ENCODE assay signal across 33 cellular contexts in the genomic region with DNA sequence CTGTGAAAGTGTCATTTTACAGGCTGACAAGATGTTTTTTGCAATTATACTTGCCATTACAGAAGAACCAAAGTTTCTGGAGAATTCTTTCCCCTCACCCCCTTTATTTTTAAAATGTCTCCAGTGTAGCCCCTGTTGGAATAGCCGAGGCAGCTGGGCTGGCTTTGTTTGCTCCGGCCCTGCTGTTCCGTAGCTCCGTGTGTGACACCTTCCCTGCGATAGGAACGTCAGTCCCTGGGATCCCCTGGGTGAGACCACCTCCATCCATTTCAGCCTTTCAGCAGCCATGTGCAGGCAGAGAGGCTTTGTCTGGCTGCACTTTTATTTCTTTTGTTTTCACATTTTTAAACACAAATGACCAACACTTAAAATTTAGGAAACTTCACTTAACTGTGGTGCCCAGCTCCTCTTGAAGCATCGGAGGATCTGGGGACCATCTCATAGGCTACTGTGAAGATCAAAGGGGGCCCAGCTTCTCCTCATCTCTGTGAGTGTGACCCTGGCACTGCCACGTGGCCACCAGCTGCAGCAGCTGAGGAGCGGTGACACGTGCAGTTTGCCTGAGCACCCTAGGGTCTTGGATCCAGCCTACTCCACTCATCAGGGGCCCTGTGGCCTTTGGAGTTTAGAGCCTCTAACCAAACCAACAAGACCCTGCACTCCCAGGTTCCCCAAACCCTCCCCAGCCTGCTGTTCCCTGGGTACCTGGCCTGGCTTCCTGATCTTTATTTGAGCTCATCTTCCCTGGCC.
"Had no signal": no experiment of that assay in that cellular context is flagged by ENCODE, and none has a peak within 500 bp of the region (broad histone marks: within the 10 kb centered on the region; RNA-seq: fewer than 3 reads in every experiment).

No MANE protein-coding gene starts in this region.

- H3K36me3 Mint-ChIP-seq: activated naive CD8-positive, alpha-beta T cell treated with anti-CD3 and anti-CD28 coated beads, Interleukin-2, amount 10 ng/mL, durations not matched to agents 7 days and 5 days had no signal

- H3K27me3 ChIP-seq: body of pancreas, cardiac muscle cell, MG63, Peyer's patch, SJSA1 had no signal

- ATAC-seq: activated CD8-positive, alpha-beta T cell treated with anti-CD3 and anti-CD28 coated beads, Interleukin-2, amount 10 ng/mL, durations not matched to agents 7 days and 5 days; body of pancreas had no signal

- H3K9me3 Mint-ChIP-seq: activated CD4-positive, alpha-beta T cell treated with anti-CD3 and anti-CD28 coated beads, Interleukin-2, amount 10 ng/mL, durations not matched to agents 24 days and 14 days; activated naive CD8-positive, alpha-beta T cell treated with anti-CD3 and anti-CD28 coated beads, Interleukin-2, amount 10 ng/mL, durations not matched to agents 7 days and 5 days; activated T-cell treated with anti-CD3 and anti-CD28 coated beads, Interleukin-2, amount 50 U/mL, for 24 hours; activated T-helper 2 cell treated with anti-CD3 and anti-CD28 coated beads, Interferon-gamma antibody, Interleukin-2, Interleukin-4, amounts not matched to agents 10 μg/mL and 5 μg/mL and 100 μg/mL, durations not matched to agents 14 hours and 24 hours and 36 hours; central memory CD8-positive, alpha-beta T cell; IgD-negative memory B cell; T-helper 1 cell treated with Interleukin-12 subunit alpha and Interleukin-12 subunit beta and Interleukin-4 antibody, amounts not matched to agents 30 μg/mL and 1 μg/mL, for 36 hours; T-helper 2 cell treated with Interferon-gamma antibody and Interleukin-4, amounts not matched to agents 5 μg/mL and 100 μg/mL, for 36 hours had no signal

- H3K4me1 Mint-ChIP-seq: activated CD4-positive, alpha-beta T cell treated with anti-CD3 and anti-CD28 coated beads, Interleukin-2, amount 10 ng/mL, durations not matched to agents 24 days and 14 days; activated naive CD8-positive, alpha-beta T cell treated with anti-CD3 and anti-CD28 coated beads, Interleukin-2, amount 10 ng/mL, durations not matched to agents 7 days and 5 days; central memory CD8-positive, alpha-beta T cell had no signal

- H3K27me3 Mint-ChIP-seq: activated CD4-positive, alpha-beta T cell treated with anti-CD3 and anti-CD28 coated beads, Interleukin-2, amount 10 ng/mL, durations not matched to agents 24 days and 14 days; activated naive CD8-positive, alpha-beta T cell treated with anti-CD3 and anti-CD28 coated beads, Interleukin-2, amount 10 ng/mL, durations not matched to agents 7 days and 5 days; activated T-cell treated with anti-CD3 and anti-CD28 coated beads, Interleukin-2, amount 50 U/mL, for 24 hours; central memory CD8-positive, alpha-beta T cell; IgD-negative memory B cell had no signal

- H3K4me3 Mint-ChIP-seq: activated CD4-positive, alpha-beta T cell treated with anti-CD3 and anti-CD28 coated beads, Interleukin-2, amount 10 ng/mL, durations not matched to agents 24 days and 14 days; activated CD8-positive, alpha-beta T cell treated with anti-CD3 and anti-CD28 coated beads, Interleukin-2, amount 10 ng/mL, durations not matched to agents 7 days and 5 days; activated naive CD8-positive, alpha-beta T cell treated with anti-CD3 and anti-CD28 coated beads, Interleukin-2, amount 10 ng/mL, durations not matched to agents 7 days and 5 days; activated T-cell treated with anti-CD3 and anti-CD28 coated beads, Interleukin-2, amount 50 U/mL, for 24 hours; central memory CD8-positive, alpha-beta T cell; IgD-negative memory B cell; T-helper 1 cell treated with Interleukin-12 subunit alpha and Interleukin-12 subunit beta and Interleukin-4 antibody, amounts not matched to agents 30 μg/mL and 1 μg/mL, for 36 hours; T-helper 2 cell treated with Interferon-gamma antibody and Interleukin-4, amounts not matched to agents 5 μg/mL and 100 μg/mL, for 36 hours had no signal

- H3K4me3 ChIP-seq: body of pancreas, cardiac muscle cell, MG63, Peyer's patch, SJSA1 had no signal

- H3K27ac Mint-ChIP-seq: activated CD4-positive, alpha-beta T cell treated with anti-CD3 and anti-CD28 coated beads, Interleukin-2, amount 10 ng/mL, durations not matched to agents 24 days and 14 days; activated CD8-positive, alpha-beta T cell treated with anti-CD3 and anti-CD28 coated beads, Interleukin-2, amount 10 ng/mL, durations not matched to agents 7 days and 5 days; activated naive CD8-positive, alpha-beta T cell treated with anti-CD3 and anti-CD28 coated beads, Interleukin-2, amount 10 ng/mL, durations not matched to agents 7 days and 5 days; activated T-cell treated with anti-CD3 and anti-CD28 coated beads, Interleukin-2, amount 50 U/mL, for 24 hours; activated T-helper 2 cell treated with anti-CD3 and anti-CD28 coated beads, Interferon-gamma antibody, Interleukin-2, Interleukin-4, amounts not matched to agents 10 μg/mL and 5 μg/mL and 100 μg/mL, durations not matched to agents 14 hours and 24 hours and 36 hours; IgD-negative memory B cell; T-helper 1 cell treated with Interleukin-12 subunit alpha and Interleukin-12 subunit beta and Interleukin-4 antibody, amounts not matched to agents 30 μg/mL and 1 μg/mL, for 36 hours; T-helper 2 cell treated with Interferon-gamma antibody and Interleukin-4, amounts not matched to agents 5 μg/mL and 100 μg/mL, for 36 hours had no signal

- DNase-seq: activated CD4-positive, alpha-beta T cell treated with anti-CD3 and anti-CD28 coated beads for 1 hour; activated CD4-positive, alpha-beta T cell treated with anti-CD3 and anti-CD28 coated beads, Interleukin-2, amount 10 ng/mL, durations not matched to agents 24 days and 14 days; activated CD4-positive, alpha-beta T cell treated with anti-CD3 and anti-CD28 coated beads, Interleukin-2, amount 50 U/mL, for 48 hours; activated CD4-positive, CD25-positive, alpha-beta regulatory T cell; activated CD8-positive, alpha-beta T cell treated with anti-CD3 and anti-CD28 coated beads, Interleukin-2, amount 10 ng/mL, durations not matched to agents 7 days and 5 days; activated gamma-delta T cell; activated naive CD4-positive, alpha-beta T cell treated with Interleukin-2 at 50 U/mL for 16 hours; activated naive CD8-positive, alpha-beta T cell treated with anti-CD3 and anti-CD28 coated beads, Interleukin-2, amount 10 ng/mL, durations not matched to agents 7 days and 5 days; activated T-cell treated with anti-CD3 and anti-CD28 coated beads, Interleukin-2, amount 50 U/mL, for 24 hours; body of pancreas; Karpas-422; KBM-7; MG63; NCI-H1048; NCI-H1105 treated with DMSO at 0.1 percent for 48 hours; NCI-H1436; NCI-H1694; NCI-H1930; NCI-H2081 treated with DMSO at 0.1 percent for 48 hours; NCI-H345; NCI-H524 treated with DMSO at 0.1 percent for 48 hours; RPMI8226; SHP77 treated with DMSO at 0.1 percent for 48 hours; SK-N-SH had no signal

- H3K27ac ChIP-seq: body of pancreas, cardiac muscle cell, Peyer's patch, SJSA1, VCaP had no signal

- H3K36me3 ChIP-seq: MG63, SJSA1 had no signal
